8 cellular contexts compared by ENCODE assay signal in the genomic region with DNA sequence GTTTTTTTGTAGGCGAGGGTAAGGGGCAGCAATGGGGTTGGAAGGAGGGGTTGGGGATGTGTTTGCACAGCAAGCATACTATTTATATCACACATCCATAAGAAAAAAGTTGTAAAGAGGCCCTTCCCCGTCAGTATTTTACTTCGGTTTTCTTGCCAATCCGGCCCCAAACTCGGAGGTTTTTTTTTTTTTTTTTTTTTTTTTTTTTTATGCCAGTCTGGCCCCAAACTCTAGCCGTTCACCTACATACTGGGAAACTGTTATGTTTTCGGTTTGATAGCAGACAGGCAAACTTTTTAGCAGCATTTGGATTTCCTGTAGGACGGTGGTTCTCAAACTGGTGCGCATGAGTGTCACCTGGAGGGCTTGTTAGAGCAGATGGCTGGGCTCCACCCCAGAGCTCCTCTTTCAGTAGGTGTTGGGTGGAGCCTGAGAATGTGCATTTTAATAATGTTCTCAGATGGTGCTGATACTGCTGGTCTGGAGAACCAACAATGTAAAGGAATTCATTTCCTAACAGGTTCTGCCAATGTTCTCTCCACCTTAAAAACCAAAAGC.
DNase-seq lines count a peak whose midpoint lies in the region; ATAC-seq and TF ChIP-seq lines count a peak whose summit lies in the region.

No MANE protein-coding gene starts in this region.

- peaks cover 16 to 24% of the 10 kb centered on the region in 2 donors for H3K4me1 ChIP-seq in mucosa of rectum (ENCODE audit: control insufficient read depth in 2 of 2, insufficient read depth in 2 of 2, low read length in 2 of 2)

- peak in 2 of 10 experiments; percentile 6 to 15 for DNase-seq in CD4-positive, alpha-beta T cell
- DNase-seq in NAMALWA (ENCODE audit: low spot score) (peak; percentile 29), GM19238 (ENCODE audit: insufficient read length, low spot score) (no peak), NK-92 (lab: John Stamatoyannopoulos, UW; ENCODE audit: unreplicated experiment) (no peak)

- peak overlapping the region; percentile 61 to 74 for H3K9ac ChIP-seq in mucosa of rectum (ENCODE audit: low read depth in 1 of 2, low read length in 2 of 2)

- TF ChIP-seq CTCF in CD4-positive, alpha-beta T cell (IDR thresholded peaks at IDR 0.05) = no peak
- TF ChIP-seq CTCF in brain (conservative IDR thresholded peaks at IDR 0.05) = no peak

- peak overlapping the region; percentile 90 for H3K4me3 Mint-ChIP-seq in CD4-positive, alpha-beta T cell
- peak overlapping the region; percentile 75 to 90 (median 84) for H3K4me3 Mint-ChIP-seq in brain

- H3K27ac Mint-ChIP-seq in CD4-positive, alpha-beta T cell = peak overlapping the region; percentile 52
- H3K27ac Mint-ChIP-seq in brain = peak overlapping the region; percentile 42 to 97 (median 89)

- peak; percentile 25 for ATAC-seq in CD4-positive, alpha-beta T cell (ENCODE audit: poor library complexity)
- no peak for ATAC-seq in GM19328 (IDR thresholded peaks at IDR 0.05; ENCODE audit: unreplicated experiment)
- no peak for ATAC-seq in GM18858 (IDR thresholded peaks at IDR 0.05; ENCODE audit: unreplicated experiment)

- H3K36me3 ChIP-seq in mucosa of rectum (ENCODE audit: control insufficient read depth in 2 of 2, insufficient read depth in 2 of 2, low read length in 2 of 2) = no peaks in the 10 kb centered on the region

- POLR2A ChIA-PET in CD4-positive, alpha-beta T cell (lab: Charles Lee) = interaction anchor here (0.8 to 2.8 kb wide), 5 partner anchors 76 to 646 kb away, joined by 3 to 12 read pairs (median 3); a partner anchor contains a TSS

- H3K9me3 ChIP-seq in CD4-positive, alpha-beta T cell (ENCODE audit: control insufficient read depth, low read length) = no peaks in the 10 kb centered on the region
- no peaks in the 10 kb centered on the region for H3K9me3 ChIP-seq in mucosa of rectum (ENCODE audit: control insufficient read depth in 2 of 2, low read length in 2 of 2)

- peak overlapping the region; percentile 61 to 79 for H3K4me3 ChIP-seq in mucosa of rectum (ENCODE audit: low read length in 2 of 2)

- peaks cover 24% of the 10 kb centered on the region for H3K4me1 Mint-ChIP-seq in CD4-positive, alpha-beta T cell (ENCODE audit: low read depth)
- peaks cover 56% of the 10 kb centered on the region for H3K4me1 Mint-ChIP-seq in brain

- CTCF ChIA-PET in CD4-positive, alpha-beta T cell (lab: Charles Lee) = interaction anchor here (0.5 to 2.5 kb wide), 23 partner anchors 8 to 1111 kb away, joined by 3 to 15 read pairs (median 4); no protein-coding TSS in a partner anchor

- no peak overlapping the region for H3K27ac ChIP-seq in CD4-positive, alpha-beta T cell (ENCODE audit: low read depth, low read length)
- peak overlapping the region; percentile 84 for H3K27ac ChIP-seq in mucosa of rectum (ENCODE audit: low read depth in 2 of 2, low read length in 2 of 2)

- peaks cover 47% of the 10 kb centered on the region for H3K27me3 Mint-ChIP-seq in CD4-positive, alpha-beta T cell
- peaks cover 10% of the 10 kb centered on the region for H3K27me3 Mint-ChIP-seq in brain

- no peaks in the 10 kb centered on the region for H3K36me3 Mint-ChIP-seq in CD4-positive, alpha-beta T cell (ENCODE audit: low read depth)
- no peaks in the 10 kb centered on the region for H3K36me3 Mint-ChIP-seq in brain

- H3K27me3 ChIP-seq in CD4-positive, alpha-beta T cell (ENCODE audit: control insufficient read depth, insufficient read depth, low read length) = peaks cover 29% of the 10 kb centered on the region
- H3K27me3 ChIP-seq in mucosa of rectum (ENCODE audit: control insufficient read depth in 2 of 2, insufficient read depth in 2 of 2, low read length in 2 of 2) = no peaks in the 10 kb centered on the region

- intact Hi-C loops in CD4-positive, alpha-beta T cell (cut with DNase I, micrococcal nuclease) = loop anchor here (1.0 to 10.0 kb wide), 4 partner anchors 223 to 1350 kb away; no protein-coding TSS in a partner anchor

- no peaks in the 10 kb centered on the region for H3K9me3 Mint-ChIP-seq in CD4-positive, alpha-beta T cell
- H3K9me3 Mint-ChIP-seq in brain = peaks cover 0 to 4% (median 0%) of the 10 kb centered on the region in 5 experiments
